22 cellular contexts compared by ENCODE assay signal in the genomic region with DNA sequence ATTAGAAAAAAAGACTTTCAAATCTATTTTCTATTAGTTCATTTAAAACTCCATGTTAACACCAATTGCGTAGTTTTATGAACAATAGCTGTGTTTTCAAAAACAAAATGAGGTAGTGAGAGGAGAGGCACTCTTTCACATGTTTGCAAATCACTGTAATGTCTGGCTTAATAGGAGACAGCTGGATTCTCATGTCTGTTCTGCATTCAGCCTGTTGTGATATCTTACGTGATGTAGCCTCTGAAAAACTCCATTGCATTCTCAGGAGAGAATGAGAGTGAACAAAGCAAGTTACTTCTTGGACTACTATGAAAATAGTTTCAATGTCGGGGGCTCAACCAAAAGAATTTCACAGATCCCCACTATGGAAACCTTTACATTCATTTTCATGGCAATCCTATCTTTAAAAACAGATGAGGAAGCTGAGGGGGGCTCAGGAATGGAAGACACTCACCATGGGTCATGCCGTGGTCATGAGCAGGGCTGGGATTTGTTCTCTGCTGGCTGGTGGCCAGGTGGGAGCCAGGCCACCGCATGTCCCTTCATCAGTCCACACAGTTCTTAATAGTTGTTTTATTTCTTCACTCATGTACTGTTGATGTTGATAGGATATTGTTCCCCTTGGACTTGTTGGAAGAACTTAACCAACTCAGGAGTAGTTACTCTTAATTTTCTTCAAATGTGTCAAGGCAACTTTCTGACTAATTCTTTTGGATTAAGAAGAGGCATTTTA.
DNase-seq lines count a peak whose midpoint lies in the region; ATAC-seq and TF ChIP-seq lines count a peak whose summit lies in the region.
"Had no signal": no experiment of that assay in that cellular context is flagged by ENCODE, and none has a peak within 500 bp of the region (broad histone marks: within the 10 kb centered on the region; RNA-seq: fewer than 3 reads in every experiment).

No MANE protein-coding gene starts in this region.

- H3K4me1 ChIP-seq in breast epithelium = no peaks in the 10 kb centered on the region
- peaks cover 0 to 12% (median 0%) of the 10 kb centered on the region in 4 donors for H3K4me1 ChIP-seq in tibial nerve
- H3K4me1 ChIP-seq: BE2C had no signal

- no peaks in the 10 kb centered on the region for H3K27me3 ChIP-seq in breast epithelium
- no peaks in the 10 kb centered on the region for H3K27me3 ChIP-seq in tibial nerve
- H3K27me3 ChIP-seq: BE2C had no signal

- peak overlapping the region; percentile 33 to 65 for H3K27ac ChIP-seq in breast epithelium
- H3K27ac ChIP-seq in tibial nerve = peak overlapping the region in 2 of 4 donors; percentile 2 to 38

- TF ChIP-seq CTCF in breast epithelium (IDR thresholded peaks at IDR 0.05) = no peak
- no peak for TF ChIP-seq CTCF in MCF 10A (IDR thresholded peaks at IDR 0.05; ENCODE audit: unreplicated experiment)
- no peak for TF ChIP-seq CTCF in fibroblast of mammary gland (conservative IDR thresholded peaks at IDR 0.05; ENCODE audit: control insufficient read depth, insufficient read depth, low read depth, low read length)
- no peak for TF ChIP-seq CTCF in tibial nerve (IDR thresholded peaks at IDR 0.05)

- no peaks in the 10 kb centered on the region for H3K36me3 Mint-ChIP-seq in MCF 10A (ENCODE audit: insufficient read depth, unreplicated experiment)
- H3K36me3 Mint-ChIP-seq: CD4-positive, CD25-positive, alpha-beta regulatory T cell had no signal

- CTCF ChIA-PET in MCF 10A (lab: Yijun Ruan, JAX) = no interaction called here

- ATAC-seq in left ventricle myocardium superior = peak; percentile 94
- no peak for ATAC-seq in GM19324 (IDR thresholded peaks at IDR 0.05; ENCODE audit: low FRiP score, unreplicated experiment)

- no peak overlapping the region for H3K4me3 Mint-ChIP-seq in MCF 10A (ENCODE audit: unreplicated experiment)
- H3K4me3 Mint-ChIP-seq: CD4-positive, CD25-positive, alpha-beta regulatory T cell; H9 had no signal

- 51 to 61% methylated on average over 5 of the region's 5 CpGs for WGBS in tibial nerve, 2 donors

- BruUV-seq in MCF 10A (replicated peaks; lab: Mats Ljungman, UMichigan) = no TSS peak

- peak in 1 of 2 donors; percentile 47 for TF ChIP-seq EP300 in tibial nerve (IDR thresholded peaks at IDR 0.05)

- POLR2A ChIA-PET in MCF 10A (lab: Yijun Ruan, JAX) = interaction anchor here (0.6 kb wide), 1 partner anchor 592 kb away, joined by 3 read pairs; no protein-coding TSS in a partner anchor

- intact Hi-C loops in breast epithelium (cut with DNase I; ENCODE audit: low total_unique reads) (no loop called here), MCF 10A (cut with micrococcal nuclease) (no loop called here), left ventricle myocardium superior (cut with micrococcal nuclease) (no loop called here)

- H3K4me1 Mint-ChIP-seq in MCF 10A (ENCODE audit: insufficient read depth, unreplicated experiment) = peaks cover 7% of the 10 kb centered on the region
- H3K4me1 Mint-ChIP-seq: CD4-positive, CD25-positive, alpha-beta regulatory T cell; H9 had no signal

- DNase-seq in breast epithelium (ENCODE audit: low spot score in 2 of 2) (no peak), MCF 10A (ENCODE audit: unreplicated experiment) (no peak), fibroblast of mammary gland (ENCODE audit: low read depth) (peak; percentile 18), left ventricle myocardium superior (peak; percentile 64), tibial nerve (ENCODE audit: low spot score in 2 of 2) (peak; percentile 23 to 45), NCI-H1105 (lab: John Stamatoyannopoulos, UW) (no peak), NCI-H2227 treated with DMSO at 0.1 percent for 48 hours (lab: John Stamatoyannopoulos, UW) (no peak)
- DNase-seq: 8988T; BE2C; CD4-positive, CD25-positive, alpha-beta regulatory T cell; COR-L47; DMS 273 treated with DMSO at 0.1 percent for 48 hours; H9; IMR-90; NCI-H1048; NCI-H146; NCI-H2029 treated with DMSO at 0.1 percent for 48 hours; NCI-H510A; NCI-H748 treated with DMSO at 0.1 percent for 48 hours; NK-92 treated with Interleukin-12 subunit alpha and Interleukin-12 subunit beta, amount 100 ng/mL, for 24 hours; SHP77 treated with DMSO at 0.1 percent for 48 hours had no signal

- TF ChIP-seq POLR2A in breast epithelium (IDR thresholded peaks at IDR 0.05) (no peak), tibial nerve (IDR thresholded peaks at IDR 0.05) (no peak)

- no peak overlapping the region for H3K4me3 ChIP-seq in breast epithelium
- H3K4me3 ChIP-seq in fibroblast of mammary gland (ENCODE audit: control insufficient read depth, low read depth, low read length) = no peak overlapping the region
- no peak overlapping the region for H3K4me3 ChIP-seq in tibial nerve

- H3K27ac Mint-ChIP-seq in MCF 10A (ENCODE audit: low read depth, unreplicated experiment) = no peak overlapping the region
- H3K27ac Mint-ChIP-seq: CD4-positive, CD25-positive, alpha-beta regulatory T cell had no signal

- H3K36me3 ChIP-seq in breast epithelium (no peaks in the 10 kb centered on the region), tibial nerve (no peaks in the 10 kb centered on the region)
- H3K36me3 ChIP-seq: BE2C had no signal

- H3K9me3 ChIP-seq in breast epithelium = no peaks in the 10 kb centered on the region
- no peaks in the 10 kb centered on the region for H3K9me3 ChIP-seq in tibial nerve
- H3K9me3 ChIP-seq: BE2C had no signal

- no peaks in the 10 kb centered on the region for H3K27me3 Mint-ChIP-seq in MCF 10A (ENCODE audit: insufficient read depth, unreplicated experiment)

- no peaks in the 10 kb centered on the region for H3K9me3 Mint-ChIP-seq in MCF 10A (ENCODE audit: unreplicated experiment)

Comparison
In these comparisons a context has a peak if more than half of its experiments do, and no peak if none do; other contexts are left out.
1. DNase-seq: peak in fibroblast of mammary gland (single experiment), left ventricle myocardium superior (single experiment) and tibial nerve (2 of 2); none in breast epithelium (0 of 2), MCF 10A (single experiment), NCI-H1105 (single experiment) and NCI-H2227 treated with DMSO at 0.1 percent for 48 hours (single experiment).